In genomic region chr6:28956331-28956730, GRCh38 we compare ENCODE assay signal across 18 cellular contexts. TPM values are rescaled to one million over a fixed set of nuclear protein-coding genes. Genes with fewer than 3 reads are reported as not detected.
DNase-seq lines count a peak whose midpoint lies in the region; ATAC-seq, FAIRE-seq and TF ChIP-seq lines count a peak whose summit lies in the region.
"Had no signal": no experiment of that assay in that cellular context is flagged by ENCODE, and none has a peak within 500 bp of the region (broad histone marks: within the 10 kb centered on the region; RNA-seq: fewer than 3 reads in every experiment).

No MANE protein-coding gene starts in this region.

- intact Hi-C loops in HCT116 (cut with micrococcal nuclease) (no loop called here), K562 (cut with micrococcal nuclease) (no loop called here)
- intact Hi-C loops in CD4-positive, alpha-beta memory T cell (cut with micrococcal nuclease): no loop called here

- H3K4me2 ChIP-seq in HCT116 (ENCODE audit: low read length) (no peak overlapping the region), K562 (ENCODE audit: insufficient read depth, low read length) (peak overlapping the region; percentile 76)
- H3K4me2 ChIP-seq: A549 had no signal

- H3K4me3 ChIP-seq in HCT116 (replicated peaks in 1 of 2; ENCODE audit: low read depth in 1 of 2, low read length in 2 of 2) (no peak overlapping the region), K562 (peak overlapping the region; percentile 16; the same call in 1 of the 2 replicates)
- H3K4me3 ChIP-seq in CD4-positive, alpha-beta memory T cell (ENCODE audit: low read length in 2 of 2): no peak overlapping the region
- H3K4me3 ChIP-seq: A549, GM12878 had no signal

- H3K27ac ChIP-seq in HCT116 (ENCODE audit: low read depth, low read length): no peak overlapping the region
- peak overlapping the region; percentile 69 for H3K27ac ChIP-seq in K562 (ENCODE audit: extremely low read depth, low read depth, low read length)
- H3K27ac ChIP-seq in CD4-positive, alpha-beta memory T cell (ENCODE audit: low read depth, low read length): no peak overlapping the region
- H3K27ac ChIP-seq: 22Rv1, A549, C4-2B had no signal

- H3K36me3 ChIP-seq in HCT116 (ENCODE audit: control insufficient read depth in 1 of 2, insufficient read depth in 2 of 2, low read length in 2 of 2) (no peaks in the 10 kb centered on the region), K562 (ENCODE audit: control insufficient read depth, insufficient read depth, low read length) (no peaks in the 10 kb centered on the region)
- no peaks in the 10 kb centered on the region for H3K36me3 ChIP-seq in CD4-positive, alpha-beta memory T cell (ENCODE audit: insufficient read depth, low read length)

- H3K4me1 Mint-ChIP-seq in activated T-cell treated with anti-CD3 and anti-CD28 coated beads, Interleukin-2, amount 50 U/mL, for 72 hours (ENCODE audit: low read depth): peaks cover 16% of the 10 kb centered on the region
- no peaks in the 10 kb centered on the region for H3K4me1 Mint-ChIP-seq in type B pancreatic cell (ENCODE audit: unreplicated experiment)
- peaks cover 17 to 33% (median 25%) of the 10 kb centered on the region in 4 donors for H3K4me1 Mint-ChIP-seq in CD4-positive, alpha-beta memory T cell
- H3K4me1 Mint-ChIP-seq in mesothelial cell of epicardium: peaks cover 4% of the 10 kb centered on the region

- H3K27me3 ChIP-seq in HCT116 (ENCODE audit: insufficient read depth, low read length) (no peaks in the 10 kb centered on the region), K562 (ENCODE audit: control insufficient read depth in 2 of 2, insufficient read depth in 2 of 2, low read length in 2 of 2) (no peaks in the 10 kb centered on the region)
- H3K27me3 ChIP-seq in CD4-positive, alpha-beta memory T cell (ENCODE audit: insufficient read depth, low read length): peaks cover 4% of the 10 kb centered on the region

- no peaks in the 10 kb centered on the region for H3K9me2 ChIP-seq in HCT116 (ENCODE audit: insufficient read depth)

- TF ChIP-seq RAD21 in HCT116 (IDR thresholded peaks at IDR 0.05; ENCODE audit: low read depth) (no peak), K562 (CRISPR knock-in tag; conservative IDR thresholded peaks at IDR 0.05 in 1 of 2, IDR thresholded peaks at IDR 0.05 in 1 of 2) (no peak)

- no peaks in the 10 kb centered on the region for H3K79me2 ChIP-seq in HCT116 (ENCODE audit: insufficient read depth, low read length)
- no peaks in the 10 kb centered on the region for H3K79me2 ChIP-seq in K562 (ENCODE audit: control insufficient read depth, insufficient read depth, low read length)

- no peak for TF ChIP-seq CTCF in HCT116 (IDR thresholded peaks at IDR 0.05 in 2 of 3, conservative IDR thresholded peaks at IDR 0.05 in 1 of 3; ENCODE audit: borderline replicate concordance in 1 of 3, insufficient read depth in 1 of 3, low read depth in 2 of 3, low read length in 2 of 3)
- TF ChIP-seq CTCF in K562 (IDR thresholded peaks at IDR 0.05 in 2 of 3, conservative IDR thresholded peaks at IDR 0.05 in 1 of 3; ENCODE audit: insufficient read depth in 2 of 3, low read depth in 1 of 3, low read length in 3 of 3): no peak
- no peak for TF ChIP-seq CTCF in type B pancreatic cell (conservative IDR thresholded peaks at IDR 0.05)
- TF ChIP-seq CTCF in mesothelial cell of epicardium (IDR thresholded peaks at IDR 0.05; ENCODE audit: unreplicated experiment): no peak

- no peak overlapping the region for H3K4me3 Mint-ChIP-seq in activated T-cell treated with anti-CD3 and anti-CD28 coated beads, Interleukin-2, amount 50 U/mL, for 72 hours
- H3K4me3 Mint-ChIP-seq in type B pancreatic cell (peak overlapping the region; percentile 13), mesothelial cell of epicardium (no peak overlapping the region)
- H3K4me3 Mint-ChIP-seq in CD4-positive, alpha-beta memory T cell: no peak overlapping the region
- H3K4me3 Mint-ChIP-seq: CD8-positive, alpha-beta T cell had no signal

- no peaks in the 10 kb centered on the region for H3K9me1 ChIP-seq in K562 (ENCODE audit: control insufficient read depth, insufficient read depth, low read length)

- no peak for ATAC-seq in activated T-cell treated with anti-CD3 and anti-CD28 coated beads, Interleukin-2, amount 50 U/mL, for 72 hours (replicated peaks in 1 of 2)
- ATAC-seq in HCT116: no peak
- peak; percentile 5 for ATAC-seq in K562
- ATAC-seq: A549; CD8-positive, alpha-beta T cell; GM12878 had no signal

- H4K20me1 ChIP-seq in HCT116 (ENCODE audit: insufficient read depth): no peaks in the 10 kb centered on the region
- H4K20me1 ChIP-seq in K562 (replicated peaks; ENCODE audit: control insufficient read depth, insufficient read depth, low read length): no peaks in the 10 kb centered on the region

- TF ChIP-seq POLR2A in HCT116 (IDR thresholded peaks at IDR 0.05; ENCODE audit: borderline replicate concordance, extremely low read depth, insufficient read depth, insufficient read length) (no peak), K562 (conservative IDR thresholded peaks at IDR 0.05) (no peak)

- BruUV-seq in HCT116 (replicated peaks; lab: Mats Ljungman, UMichigan): no TSS peak
- no TSS peak for BruUV-seq in K562 (replicated peaks; lab: Mats Ljungman, UMichigan)

- RAD21 ChIA-PET in HCT116 (lab: Charles Lee; ENCODE audit: low non-redundant PET in 1 of 2, low total read pairs in 2 of 2, uncharacterized antibody in 2 of 2, unreplicated experiment in 2 of 2): interaction anchor here in 1 of 2 experiments (0.6 kb wide), 1 partner anchor 139 kb away, joined by 10 read pairs; no protein-coding TSS in a partner anchor

- DNase-seq in activated T-cell treated with anti-CD3 and anti-CD28 coated beads, Interleukin-2, amount 50 U/mL, for 72 hours: no peak
- no peak for DNase-seq in activated T-cell treated with anti-CD3 and anti-CD28 coated beads, Interleukin-2, amount 50 U/mL, for 48 hours
- DNase-seq in HCT116 (ENCODE audit: low read depth, low spot score) (no peak), K562 (ENCODE audit: extremely low read depth in 1 of 4, low spot score in 3 of 4) (peak in 1 of 4 experiments; percentile 20), type B pancreatic cell (ENCODE audit: extremely low spot score, unreplicated experiment) (no peak), CD1c-positive myeloid dendritic cell (ENCODE audit: extremely low spot score) (no peak), mesothelial cell of epicardium (ENCODE audit: low spot score in 2 of 2, unreplicated experiment in 2 of 2) (no peak)
- DNase-seq in CD4-positive, alpha-beta memory T cell: no peak
- DNase-seq: AML-193; Calu3; CD8-positive, alpha-beta T cell; DMS79 treated with DMSO at 0.1 percent for 48 hours; GF-D8 had no signal

- in situ Hi-C loops in K562 (cut with MboI): no loop called here

- no peaks in the 10 kb centered on the region for H3K36me3 Mint-ChIP-seq in activated T-cell treated with anti-CD3 and anti-CD28 coated beads, Interleukin-2, amount 50 U/mL, for 72 hours (ENCODE audit: insufficient read depth in 2 of 2)
- no peaks in the 10 kb centered on the region for H3K36me3 Mint-ChIP-seq in type B pancreatic cell
- no peaks in the 10 kb centered on the region for H3K36me3 Mint-ChIP-seq in CD4-positive, alpha-beta memory T cell
- H3K36me3 Mint-ChIP-seq in mesothelial cell of epicardium: no peaks in the 10 kb centered on the region
- H3K36me3 Mint-ChIP-seq: CD8-positive, alpha-beta T cell had no signal

- H3K27me3 Mint-ChIP-seq in activated T-cell treated with anti-CD3 and anti-CD28 coated beads, Interleukin-2, amount 50 U/mL, for 72 hours (ENCODE audit: low read depth): peaks cover 18% of the 10 kb centered on the region
- H3K27me3 Mint-ChIP-seq in type B pancreatic cell (no peaks in the 10 kb centered on the region), mesothelial cell of epicardium (ENCODE audit: low read depth) (no peaks in the 10 kb centered on the region)
- H3K27me3 Mint-ChIP-seq in CD4-positive, alpha-beta memory T cell: peaks cover 13 to 14% of the 10 kb centered on the region in 2 donors

- H3K4me1 ChIP-seq in HCT116 (ENCODE audit: control insufficient read depth in 1 of 2, insufficient read depth in 2 of 2, low read length in 2 of 2): peaks cover 11 to 19% of the 10 kb centered on the region in 2 experiments; a peak in 3 of 4 replicates
- peaks cover 29 to 50% of the 10 kb centered on the region in 2 experiments for H3K4me1 ChIP-seq in K562 (replicated peaks in 1 of 2; ENCODE audit: control insufficient read depth in 2 of 2, insufficient read depth in 2 of 2, low read length in 2 of 2)
- peaks cover 11% of the 10 kb centered on the region for H3K4me1 ChIP-seq in CD4-positive, alpha-beta memory T cell (ENCODE audit: insufficient read depth, low read length)
- H3K4me1 ChIP-seq: A549 had no signal

- H3K9ac ChIP-seq in HCT116 (ENCODE audit: low read length) (no peak overlapping the region), K562 (ENCODE audit: insufficient read depth in 1 of 2, low read depth in 2 of 2, low read length in 2 of 2) (peak overlapping the region in 1 of 2 experiments; percentile 72; a peak in 2 of 4 replicates)

- TF ChIP-seq EP300 in K562 (IDR thresholded peaks at IDR 0.05; ENCODE audit: low read length): no peak

- FAIRE-seq in K562 (lab: Jason Lieb, UNC): no peak
- FAIRE-seq: A549, GM12878, H54 had no signal

- H3K9me3 Mint-ChIP-seq in activated T-cell treated with anti-CD3 and anti-CD28 coated beads, Interleukin-2, amount 50 U/mL, for 72 hours: no peaks in the 10 kb centered on the region
- H3K9me3 Mint-ChIP-seq in type B pancreatic cell (no peaks in the 10 kb centered on the region), mesothelial cell of epicardium (no peaks in the 10 kb centered on the region)
- H3K9me3 Mint-ChIP-seq in CD4-positive, alpha-beta memory T cell: peaks cover 0 to 4% (median 0%) of the 10 kb centered on the region in 8 donors
- H3K9me3 Mint-ChIP-seq: CD8-positive, alpha-beta T cell had no signal

- peak overlapping the region; percentile 60 for H3K27ac Mint-ChIP-seq in activated T-cell treated with anti-CD3 and anti-CD28 coated beads, Interleukin-2, amount 50 U/mL, for 72 hours
- H3K27ac Mint-ChIP-seq in type B pancreatic cell (no peak overlapping the region), mesothelial cell of epicardium (no peak overlapping the region)
- H3K27ac Mint-ChIP-seq in CD4-positive, alpha-beta memory T cell: peak overlapping the region in 1 of 7 donors; percentile 96
- H3K27ac Mint-ChIP-seq: CD8-positive, alpha-beta T cell had no signal

- H2AFZ ChIP-seq in HCT116 (ENCODE audit: low read depth, low read length, poor library complexity, severe bottlenecking): peak overlapping the region; percentile 35
- peak overlapping the region; percentile 90 for H2AFZ ChIP-seq in K562 (ENCODE audit: low read depth, low read length)

- H3K9me3 ChIP-seq in HCT116 (ENCODE audit: control insufficient read depth in 1 of 2, insufficient read depth in 1 of 2, low read depth in 1 of 2, low read length in 2 of 2): no peaks in the 10 kb centered on the region
- peaks cover 2% of the 10 kb centered on the region; the same call in 1 of the 2 replicates for H3K9me3 ChIP-seq in K562 (replicated peaks; ENCODE audit: control insufficient read depth, insufficient read depth, low read depth, low read length)
- no peaks in the 10 kb centered on the region for H3K9me3 ChIP-seq in CD4-positive, alpha-beta memory T cell (ENCODE audit: control insufficient read depth in 1 of 2, low read length in 2 of 2)
- H3K9me3 ChIP-seq: A549 had no signal

- CTCF ChIA-PET in HCT116 (lab: Charles Lee): no interaction called here
- CTCF ChIA-PET in K562 (lab: Yijun Ruan, JAX; ENCODE audit: low intra/inter-chr PET ratio): no interaction called here
- CTCF ChIA-PET in CD4-positive, alpha-beta memory T cell (lab: Charles Lee; ENCODE audit: partially characterized antibody): no interaction called here

- POLR2A ChIA-PET in HCT116 (lab: Charles Lee) (no interaction called here), K562 (lab: Yijun Ruan, JAX) (no interaction called here)
- POLR2A ChIA-PET in CD4-positive, alpha-beta memory T cell (lab: Charles Lee; ENCODE audit: partially characterized antibody): no interaction called here

- WGBS in K562 (ENCODE audit: insufficient coverage, low coverage, missing lambda C conversion rate): 18% methylated on average over 3 of the region's 3 CpGs

RNA-seq across cellular contexts. Expression of gene TRIM27, which starts 32.5 kb away (rescaled TPM):
- total RNA-seq in activated T-cell treated with anti-CD3 and anti-CD28 coated beads, Interleukin-2, amount 50 U/mL, for 72 hours: 10 to 100 TPM; 50.7 to 51.1 TPM
- total RNA-seq in HCT116 (2021; ENCODE audit: unreplicated experiment): 62.5 TPM
- polyA plus RNA-seq in HCT116 (2012): 40.8 and 45.8 TPM in 2 replicates
- 367 and 380 TPM in 2 replicates for total RNA-seq in K562 (2011; cell fraction: chromatin; rRNA removed; ENCODE audit: low replicate concordance)
- total RNA-seq in K562 (2011; cell fraction: nucleolus; rRNA removed): 219 and 229 TPM in 2 replicates
- total RNA-seq in K562 (2011; cell fraction: nucleoplasm; rRNA removed): 317 and 452 TPM in 2 replicates
- 145 and 157 TPM in 2 replicates for total RNA-seq in K562 (2014; rRNA removed)
- 126 and 129 TPM in 2 replicates for total RNA-seq in K562 (2014; rRNA removed; fragmentation: Illumina TruSeq; extraction: Trizol)
- total RNA-seq in K562 (2015; rRNA removed; fragmentation: Illumina TruSeq; extraction: Trizol): 141 and 156 TPM in 2 replicates
- total RNA-seq in K562 (2021): 122 and 127 TPM in 2 replicates
- polyA plus RNA-seq in K562 (2011; rRNA removed): 206 and 235 TPM in 2 replicates
- 186 and 195 TPM in 2 replicates for polyA plus RNA-seq in K562 (2011; cell fraction: cytosol; rRNA removed)
- polyA plus RNA-seq in K562 (2011; cell fraction: nucleus; rRNA removed): 387 and 419 TPM in 2 replicates
- 101 and 114 TPM in 2 replicates for polyA plus RNA-seq in K562 (2012)
- 90.9 and 99.7 TPM in 2 replicates for polyA plus RNA-seq in K562 (2014; fragmentation: Illumina TruSeq; extraction: Trizol)
- 10 to 100 TPM; 37.7 to 49.6 TPM for polyA plus RNA-seq in K562 (2014; fragmentation: Nextera tagmentation; extraction: Ambion mirVana)
- polyA plus RNA-seq in K562 (2014; rRNA removed): 118 TPM in 2 replicates
- polyA minus RNA-seq in K562 (2011; rRNA and poly(A)+ RNA removed): 250 and 288 TPM in 2 replicates
- polyA minus RNA-seq in K562 (2011; cell fraction: cytosol; rRNA and poly(A)+ RNA removed): 93.5 and 114 TPM in 2 replicates
- 159 and 183 TPM in 2 replicates for polyA minus RNA-seq in K562 (2011; cell fraction: nucleus; rRNA and poly(A)+ RNA removed)
- 49.2 and 78.0 TPM in 2 replicates for total RNA-seq in type B pancreatic cell (ENCODE audit: low replicate concordance)
- total RNA-seq in CD4-positive, alpha-beta memory T cell: 100 to 1,000 TPM; 102 to 108 TPM
- polyA plus RNA-seq in CD4-positive, alpha-beta memory T cell: 10 to 100 TPM; 51.6 to 64.6 TPM
- 75.7 to 77.0 TPM (median 76.1 TPM) in 3 replicates for total RNA-seq in mesothelial cell of epicardium

RNA-seq across cellular contexts. Expression of gene ZNF311, which starts 48.8 kb away (rescaled TPM):
- total RNA-seq in activated T-cell treated with anti-CD3 and anti-CD28 coated beads, Interleukin-2, amount 50 U/mL, for 72 hours: 1 to 10 TPM; 1.6 to 2.1 TPM
- not detected for total RNA-seq in HCT116 (2021; ENCODE audit: unreplicated experiment)
- polyA plus RNA-seq in HCT116 (2012): not detected in 2 replicates
- 7.3 and 15.9 TPM in 2 replicates for total RNA-seq in K562 (2011; cell fraction: chromatin; rRNA removed; ENCODE audit: low replicate concordance)
- 5.4 and 5.5 TPM in 2 replicates for total RNA-seq in K562 (2011; cell fraction: nucleolus; rRNA removed)
- 6.9 and 7.6 TPM in 2 replicates for total RNA-seq in K562 (2011; cell fraction: nucleoplasm; rRNA removed)
- total RNA-seq in K562 (2014; rRNA removed): 5.6 and 6.3 TPM in 2 replicates
- 8.3 and 9.5 TPM in 2 replicates for total RNA-seq in K562 (2014; rRNA removed; fragmentation: Illumina TruSeq; extraction: Trizol)
- 7.4 and 8.2 TPM in 2 replicates for total RNA-seq in K562 (2015; rRNA removed; fragmentation: Illumina TruSeq; extraction: Trizol)
- 6.5 and 7.5 TPM in 2 replicates for total RNA-seq in K562 (2021)
- 7.5 and 9.3 TPM in 2 replicates for polyA plus RNA-seq in K562 (2011; rRNA removed)
- 1.7 and 3.6 TPM in 2 replicates for polyA plus RNA-seq in K562 (2011; cell fraction: cytosol; rRNA removed)
- 17.8 and 23.0 TPM in 2 replicates for polyA plus RNA-seq in K562 (2011; cell fraction: nucleus; rRNA removed)
- polyA plus RNA-seq in K562 (2012): 4.8 and 9.8 TPM in 2 replicates
- polyA plus RNA-seq in K562 (2014; fragmentation: Illumina TruSeq; extraction: Trizol): 6.5 and 7.5 TPM in 2 replicates
- 10 to 100 TPM in 1 of 2 experiments, 1 to 10 TPM in 1; 5.1 to 10.0 TPM for polyA plus RNA-seq in K562 (2014; fragmentation: Nextera tagmentation; extraction: Ambion mirVana)
- polyA plus RNA-seq in K562 (2014; rRNA removed): 7.5 and 8.3 TPM in 2 replicates
- polyA minus RNA-seq in K562 (2011; rRNA and poly(A)+ RNA removed): 7.8 and 11.1 TPM in 2 replicates
- polyA minus RNA-seq in K562 (2011; cell fraction: cytosol; rRNA and poly(A)+ RNA removed): 2.1 and 2.3 TPM in 2 replicates
- polyA minus RNA-seq in K562 (2011; cell fraction: nucleus; rRNA and poly(A)+ RNA removed): 3.1 and 7.7 TPM in 2 replicates
- total RNA-seq in type B pancreatic cell (ENCODE audit: low replicate concordance): 0.68 and 2.2 TPM in 2 replicates
- total RNA-seq in CD4-positive, alpha-beta memory T cell: under 1 TPM; 0.33 to 0.64 TPM
- polyA plus RNA-seq in CD4-positive, alpha-beta memory T cell: under 1 TPM in 1 of 2 donors, not detected in 1; 0.15 TPM
- 2.1 to 2.6 TPM (median 2.3 TPM) in 3 replicates for total RNA-seq in mesothelial cell of epicardium
- total RNA-seq: CD8-positive, alpha-beta T cell; GM12878 had no signal
